In the genomic region with DNA sequence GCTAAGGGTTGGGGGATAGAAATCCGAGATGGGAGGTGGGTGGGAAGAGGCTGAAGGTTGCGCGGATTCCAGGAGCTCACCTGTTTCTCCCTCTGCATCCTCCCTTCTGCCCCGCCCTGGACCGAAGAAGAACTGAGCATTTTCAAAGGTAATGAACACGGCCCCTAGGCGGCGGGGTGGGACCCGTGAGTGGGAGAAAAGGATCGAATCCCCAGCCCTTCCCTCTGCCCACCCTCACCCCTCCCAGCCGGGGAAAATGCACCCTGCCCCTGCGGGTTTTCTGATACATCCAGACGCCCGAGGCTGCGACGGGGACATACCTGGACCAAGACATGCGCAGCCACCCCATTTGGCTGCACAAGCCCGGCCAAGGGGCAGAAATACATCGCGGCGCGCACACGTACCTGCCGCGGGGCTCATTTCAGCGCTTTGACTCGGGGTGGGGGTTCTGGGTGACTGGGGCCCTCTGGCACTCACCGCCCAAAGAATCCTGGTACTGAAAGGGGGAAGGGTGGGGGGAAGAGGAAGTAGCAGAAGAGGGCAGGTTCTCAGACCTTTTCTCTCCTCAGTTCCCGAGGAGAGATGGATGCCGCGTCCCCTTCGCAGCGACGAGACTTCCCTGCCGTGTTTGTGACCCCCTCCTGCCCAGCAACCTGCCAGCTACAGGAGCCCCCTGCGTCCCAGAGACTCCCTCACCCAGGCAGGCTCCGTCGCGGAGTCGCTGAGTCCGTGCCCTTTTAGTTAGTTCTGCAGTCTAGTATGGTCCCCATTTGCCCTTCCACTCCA, we compare ENCODE assay signal across 8 cellular contexts. TPM values are rescaled to one million over a fixed set of nuclear protein-coding genes. Genes with fewer than 3 reads are reported as not detected.
DNase-seq lines count a peak whose midpoint lies in the region; ATAC-seq and TF ChIP-seq lines count a peak whose summit lies in the region.

No MANE protein-coding gene starts in this region.

- H3K4me1 Mint-ChIP-seq in T-helper 1 cell treated with Interleukin-12 subunit alpha and Interleukin-12 subunit beta and Interleukin-4 antibody, amounts not matched to agents 30 μg/mL and 1 μg/mL, for 36 hours (ENCODE audit: low read depth): peaks cover 16% of the 10 kb centered on the region
- peaks cover 17% of the 10 kb centered on the region for H3K4me1 Mint-ChIP-seq in endodermal cell
- H3K4me1 Mint-ChIP-seq in nephron progenitor cell: peaks cover 27% of the 10 kb centered on the region

- peak overlapping the region; percentile 94 for H3K27ac Mint-ChIP-seq in T-helper 1 cell treated with Interleukin-12 subunit alpha and Interleukin-12 subunit beta and Interleukin-4 antibody, amounts not matched to agents 30 μg/mL and 1 μg/mL, for 36 hours
- peak overlapping the region; percentile 90 for H3K27ac Mint-ChIP-seq in endodermal cell
- H3K27ac Mint-ChIP-seq in nephron progenitor cell: no peak overlapping the region

- H3K4me3 ChIP-seq in endodermal cell (ENCODE audit: low read length): peak overlapping the region; percentile 90

- peak; percentile 69 for TF ChIP-seq CTCF in endodermal cell (conservative IDR thresholded peaks at IDR 0.05)
- TF ChIP-seq CTCF in nephron progenitor cell (IDR thresholded peaks at IDR 0.05): no peak

- DNase-seq in NCI-H510A (lab: John Stamatoyannopoulos, UW) (peak; percentile 6), NCI-H510A treated with DMSO at 0.1 percent for 48 hours (lab: John Stamatoyannopoulos, UW) (no peak), endodermal cell (peak; percentile 87), nephron progenitor cell (no peak)

- ATAC-seq in HG02973 (IDR thresholded peaks at IDR 0.05; ENCODE audit: unreplicated experiment) (peak; percentile 27), HG02970 (IDR thresholded peaks at IDR 0.05; ENCODE audit: low FRiP score, unreplicated experiment) (no peak), HG03097 (IDR thresholded peaks at IDR 0.05; ENCODE audit: low FRiP score, unreplicated experiment) (no peak)

- H3K27me3 ChIP-seq in endodermal cell (ENCODE audit: control insufficient read depth, insufficient read depth, low read length, poor library complexity, severe bottlenecking): peaks cover 97% of the 10 kb centered on the region

- no peaks in the 10 kb centered on the region for H3K4me1 ChIP-seq in endodermal cell (ENCODE audit: control insufficient read depth, insufficient read depth, low read length)

- no peaks in the 10 kb centered on the region for H3K9me3 ChIP-seq in endodermal cell (ENCODE audit: control insufficient read depth, low read length)

- 3 to 6% methylated on average over 14 to 41 of the region's 41 CpGs for WGBS in endodermal cell (ENCODE audit: insufficient coverage in 1 of 2, insufficient read length in 1 of 2), 2 experiments

- peaks cover 1% of the 10 kb centered on the region for H3K36me3 Mint-ChIP-seq in T-helper 1 cell treated with Interleukin-12 subunit alpha and Interleukin-12 subunit beta and Interleukin-4 antibody, amounts not matched to agents 30 μg/mL and 1 μg/mL, for 36 hours (ENCODE audit: low read depth)
- H3K36me3 Mint-ChIP-seq in endodermal cell (ENCODE audit: low read depth) (no peaks in the 10 kb centered on the region), nephron progenitor cell (ENCODE audit: low read depth) (no peaks in the 10 kb centered on the region)

- H3K27me3 Mint-ChIP-seq in T-helper 1 cell treated with Interleukin-12 subunit alpha and Interleukin-12 subunit beta and Interleukin-4 antibody, amounts not matched to agents 30 μg/mL and 1 μg/mL, for 36 hours (ENCODE audit: low read depth): peaks cover 35% of the 10 kb centered on the region
- H3K27me3 Mint-ChIP-seq in endodermal cell (ENCODE audit: insufficient read depth): peaks cover 98% of the 10 kb centered on the region
- H3K27me3 Mint-ChIP-seq in nephron progenitor cell (ENCODE audit: low read depth, poor library complexity): peaks cover 100% of the 10 kb centered on the region

- no peak overlapping the region for H3K9ac ChIP-seq in endodermal cell (ENCODE audit: extremely low read depth, low read length, poor library complexity, severe bottlenecking)

- H3K36me3 ChIP-seq in endodermal cell (ENCODE audit: control insufficient read depth, insufficient read depth, low read length): no peaks in the 10 kb centered on the region

- peak overlapping the region; percentile 97 for H3K4me3 Mint-ChIP-seq in T-helper 1 cell treated with Interleukin-12 subunit alpha and Interleukin-12 subunit beta and Interleukin-4 antibody, amounts not matched to agents 30 μg/mL and 1 μg/mL, for 36 hours
- H3K4me3 Mint-ChIP-seq in endodermal cell: peak overlapping the region; percentile 82
- peak overlapping the region; percentile 80 for H3K4me3 Mint-ChIP-seq in nephron progenitor cell

- H3K9me3 Mint-ChIP-seq in T-helper 1 cell treated with Interleukin-12 subunit alpha and Interleukin-12 subunit beta and Interleukin-4 antibody, amounts not matched to agents 30 μg/mL and 1 μg/mL, for 36 hours: no peaks in the 10 kb centered on the region
- H3K9me3 Mint-ChIP-seq in endodermal cell (no peaks in the 10 kb centered on the region), nephron progenitor cell (peaks cover 5% of the 10 kb centered on the region)

- no peak overlapping the region for H3K27ac ChIP-seq in endodermal cell (ENCODE audit: low read depth, low read length)

RNA-seq across cellular contexts. Expression of gene VSIG2, which starts 6.0 kb away (rescaled TPM):
- total RNA-seq in endodermal cell: 1 to 10 TPM; 1.1 to 3.4 TPM
- not detected for polyA plus RNA-seq in endodermal cell (2013, experiment 1 of 2)
- not detected for polyA plus RNA-seq in endodermal cell (2013, experiment 2 of 2)

RNA-seq across cellular contexts. Expression of gene NRGN, which starts 6.3 kb away (rescaled TPM):
- 1 to 10 TPM; 4.7 to 8.9 TPM for total RNA-seq in endodermal cell
- 18.7 TPM for polyA plus RNA-seq in endodermal cell (2013, experiment 1 of 2)
- 21.5 TPM for polyA plus RNA-seq in endodermal cell (2013, experiment 2 of 2)

RNA-seq across cellular contexts. Expression of gene ESAM, which starts 16.1 kb away (rescaled TPM):
- under 1 TPM; 0.31 to 0.68 TPM for total RNA-seq in endodermal cell
- 1.4 TPM for polyA plus RNA-seq in endodermal cell (2013, experiment 1 of 2)
- 1.7 TPM for polyA plus RNA-seq in endodermal cell (2013, experiment 2 of 2)

RNA-seq across cellular contexts. Expression of gene MSANTD2, which starts 54.2 kb away (rescaled TPM):
- total RNA-seq in endodermal cell: 10 to 100 TPM; 18.3 to 21.3 TPM
- 17.1 TPM for polyA plus RNA-seq in endodermal cell (2013, experiment 1 of 2)
- 16.2 TPM for polyA plus RNA-seq in endodermal cell (2013, experiment 2 of 2)

Comparison
In these comparisons a context has a peak if more than half of its experiments do, and no peak if none do; other contexts are left out.
1. DNase-seq: peak in NCI-H510A (single experiment) and endodermal cell (single experiment); none in NCI-H510A treated with DMSO at 0.1 percent for 48 hours (single experiment) and nephron progenitor cell (single experiment).
2. Peak in every context shown above with its lines, with median percentiles within 50 percentile points of each other: H3K4me3 Mint-ChIP-seq.